ENCODE assay signal across 8 cellular contexts in the genomic region with DNA sequence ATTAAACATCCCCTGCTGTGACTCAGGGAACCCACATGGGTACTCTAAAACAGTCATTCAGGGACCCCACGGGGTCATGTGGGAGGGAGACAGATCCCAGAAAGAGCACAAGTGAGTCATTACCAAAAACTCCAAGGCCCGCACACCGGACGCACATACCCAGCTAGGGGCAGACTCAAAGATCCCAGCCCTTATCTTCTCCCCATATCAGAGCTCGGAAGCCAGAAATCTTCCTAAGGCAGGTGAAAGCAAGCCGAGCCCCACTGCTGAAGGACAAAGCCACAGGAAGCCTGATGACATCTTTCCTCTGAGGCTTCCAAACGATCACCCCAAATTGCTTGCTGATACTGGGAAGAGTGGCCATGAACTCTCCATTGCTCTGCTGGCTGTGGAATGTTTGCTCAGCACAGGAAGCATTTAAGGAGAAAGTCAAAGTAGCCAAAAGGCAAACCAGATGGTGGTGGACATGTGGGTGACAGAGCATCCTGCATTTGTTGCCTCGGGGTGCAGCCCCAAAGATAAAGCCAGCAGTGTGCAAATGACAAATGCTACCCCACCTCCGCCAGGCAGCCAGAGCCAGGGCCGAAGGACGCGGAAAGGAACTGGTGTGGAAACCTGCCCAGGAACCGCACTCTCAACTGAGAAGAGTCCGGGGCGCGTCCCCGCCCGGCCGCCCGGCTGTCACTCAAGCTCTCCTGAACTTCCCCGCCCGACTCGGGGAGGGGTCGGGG. TPM values are rescaled to one million over a fixed set of nuclear protein-coding genes. Genes with fewer than 3 reads are reported as not detected.
DNase-seq lines count a peak whose midpoint lies in the region; ATAC-seq, FAIRE-seq and TF ChIP-seq lines count a peak whose summit lies in the region.

No MANE protein-coding gene starts in this region.

- peak overlapping the region; percentile 87 for H3K4me3 Mint-ChIP-seq in central memory CD8-positive, alpha-beta T cell

- H3K4me1 ChIP-seq in kidney (ENCODE audit: control insufficient read depth in 1 of 2, insufficient read depth in 1 of 2, low read depth in 1 of 2, low read length in 2 of 2): peaks cover 6 to 18% of the 10 kb centered on the region in 2 donors

- ATAC-seq in HG02678 (IDR thresholded peaks at IDR 0.05; ENCODE audit: unreplicated experiment): peak; percentile 49
- peak; percentile 30 for ATAC-seq in central memory CD8-positive, alpha-beta T cell (replicated peaks; ENCODE audit: extremely low read depth, poor library complexity, severe bottlenecking)

- DNase-seq in NCI-H1694 treated with DMSO at 0.1 percent for 48 hours (lab: John Stamatoyannopoulos, UW) (peak; percentile 33), NCI-H1694 (lab: John Stamatoyannopoulos, UW) (no peak), NCI-H1105 (lab: John Stamatoyannopoulos, UW) (peak; percentile 45), kidney (peak; percentile 91)
- DNase-seq in activated CD4-positive, CD25-positive, alpha-beta regulatory T cell treated with anti-CD3 and anti-CD28 coated beads, Interleukin-2, amount 50 U/mL, for 16 hours (ENCODE audit: low read depth, low spot score): peak; percentile 58
- DNase-seq in central memory CD8-positive, alpha-beta T cell (ENCODE audit: low spot score in 2 of 2): peak; percentile 33 to 35
- DNase-seq in stimulated activated CD4-positive, alpha-beta T cell treated with anti-CD3 and anti-CD28 coated beads, Interleukin-15, amount 100 ng/mL, for 24 hours: peak; percentile 92

- H3K27ac ChIP-seq in kidney (ENCODE audit: low read depth in 2 of 2, low read length in 2 of 2): peak overlapping the region; percentile 71 to 93

- H3K27me3 Mint-ChIP-seq in central memory CD8-positive, alpha-beta T cell: no peaks in the 10 kb centered on the region

- FAIRE-seq in kidney (lab: Jason Lieb, UNC): no peak

- no peaks in the 10 kb centered on the region for H3K9me3 ChIP-seq in kidney (ENCODE audit: control insufficient read depth in 1 of 2, low read length in 2 of 2)

- H3K36me3 Mint-ChIP-seq in central memory CD8-positive, alpha-beta T cell (ENCODE audit: insufficient read depth): peaks cover 11% of the 10 kb centered on the region

- H3K9me3 Mint-ChIP-seq in central memory CD8-positive, alpha-beta T cell: no peaks in the 10 kb centered on the region

- H3K27ac Mint-ChIP-seq in central memory CD8-positive, alpha-beta T cell (ENCODE audit: low read depth): peak overlapping the region; percentile 97

- TF ChIP-seq CTCF in kidney (IDR thresholded peaks at IDR 0.05; ENCODE audit: borderline replicate concordance, extremely low read depth, insufficient read depth): no peak

- intact Hi-C loops in kidney (cut with DNase I): no loop called here

- H3K4me1 Mint-ChIP-seq in central memory CD8-positive, alpha-beta T cell: peaks cover 28% of the 10 kb centered on the region

- H3K9ac ChIP-seq in kidney (ENCODE audit: low read length in 2 of 2): peak overlapping the region; percentile 63 to 98

- H3K36me3 ChIP-seq in kidney (ENCODE audit: control insufficient read depth in 1 of 2, insufficient read depth in 2 of 2, low read length in 2 of 2): peaks cover 6 to 9% of the 10 kb centered on the region in 2 donors

- H3K4me3 ChIP-seq in kidney (ENCODE audit: low read length in 2 of 2): peak overlapping the region; percentile 81 to 85

RNA-seq across cellular contexts. Expression of gene ACTR1B, which starts 0.8 kb away (rescaled TPM):
- total RNA-seq in kidney: 76.7 TPM
- 62.4 TPM for polyA plus RNA-seq in kidney (ENCODE audit: insufficient read depth, low read depth, low replicate concordance)

RNA-seq across cellular contexts. Expression of gene C2orf92, which starts 6.5 kb away (rescaled TPM):
- total RNA-seq in kidney: 7.3 TPM
- 3.3 TPM for polyA plus RNA-seq in kidney (ENCODE audit: insufficient read depth, low read depth, low replicate concordance)

RNA-seq across cellular contexts. Expression of gene COX5B, which starts 17.2 kb away (rescaled TPM):
- total RNA-seq in kidney: 238 TPM
- polyA plus RNA-seq in kidney (ENCODE audit: insufficient read depth, low read depth, low replicate concordance): 1,246 TPM

RNA-seq across cellular contexts. Expression of gene ZAP70, which starts 50.3 kb away (rescaled TPM):
- 15.0 TPM for total RNA-seq in kidney
- 0.37 TPM for polyA plus RNA-seq in kidney (ENCODE audit: insufficient read depth, low read depth, low replicate concordance)
